In the genomic region with DNA sequence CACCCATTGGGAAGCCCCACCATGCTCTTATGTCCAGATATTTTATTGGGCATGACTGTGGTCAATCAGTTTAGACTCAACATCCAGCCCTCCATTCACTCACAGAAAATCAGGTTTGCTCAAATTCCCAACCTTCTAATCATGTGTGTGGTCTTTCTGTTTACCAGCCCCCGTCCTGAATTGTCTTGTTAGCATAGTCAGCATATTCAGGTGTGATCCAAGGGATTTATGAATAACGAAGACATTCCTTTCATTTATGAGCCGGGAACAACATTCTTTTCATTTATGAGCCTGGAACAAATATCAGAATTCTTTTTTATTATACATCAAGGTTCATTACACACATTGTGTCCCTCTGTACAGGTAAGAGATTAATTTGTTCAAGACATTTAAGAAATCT, we compare ENCODE assay signal across 34 cellular contexts.
"Had no signal": no experiment of that assay in that cellular context is flagged by ENCODE, and none has a peak within 500 bp of the region (broad histone marks: within the 10 kb centered on the region; RNA-seq: fewer than 3 reads in every experiment).

No MANE protein-coding gene starts in this region.

- H3K27me3 ChIP-seq: adrenal gland, ascending aorta, body of pancreas, brain microvascular endothelial cell, breast epithelium, cardiac muscle cell had no signal

- FAIRE-seq: astrocyte, bronchial epithelial cell had no signal

- DNase-seq: activated effector memory CD4-positive, alpha-beta T cell treated with anti-CD3 and anti-CD28 coated beads, Interleukin-2, amount 50 U/mL, for 16 hours; activated effector memory CD4-positive, alpha-beta T cell treated with Interleukin-2 at 50 U/mL for 16 hours; activated gamma-delta T cell; activated gamma-delta T cell treated with Interleukin-2 at 50 U/mL for 16 hours; activated naive CD4-positive, alpha-beta T cell; activated naive CD4-positive, alpha-beta T cell treated with anti-CD3 and anti-CD28 coated beads for 36 hours; activated naive CD4-positive, alpha-beta T cell treated with anti-CD3 and anti-CD28 coated beads, Interleukin-2, amount 10 ng/mL, durations not matched to agents 7 days and 5 days; activated naive CD4-positive, alpha-beta T cell treated with anti-CD3 and anti-CD28 coated beads, Interleukin-2, amount 50 U/mL, for 16 hours; activated naive CD4-positive, alpha-beta T cell treated with Interleukin-2 at 50 U/mL for 16 hours; activated naive CD8-positive, alpha-beta T cell treated with anti-CD3 and anti-CD28 coated beads for 36 hours; activated naive CD8-positive, alpha-beta T cell treated with anti-CD3 and anti-CD28 coated beads, Interleukin-2, amount 10 ng/mL, durations not matched to agents 7 days and 5 days; activated naive CD8-positive, alpha-beta T cell treated with anti-CD3 and anti-CD28 coated beads, Interleukin-2, amount 50 U/mL, for 24 hours; activated T-cell treated with anti-CD3 and anti-CD28 coated beads, Interleukin-2, amount 50 U/mL, for 1 hour; activated T-cell treated with anti-CD3 and anti-CD28 coated beads, Interleukin-2, amount 50 U/mL, for 24 hours; activated T-cell treated with anti-CD3 and anti-CD28 coated beads, Interleukin-2, amount 50 U/mL, for 4 hours; activated T-cell treated with anti-CD3 and anti-CD28 coated beads, Interleukin-2, amount 50 U/mL, for 48 hours; activated T-cell treated with anti-CD3 and anti-CD28 coated beads, Interleukin-2, amount 50 U/mL, for 72 hours; adrenal gland; amniotic stem cell; amygdala; anterior cingulate cortex; aorta; body of pancreas; brain microvascular endothelial cell; caudate nucleus; central memory CD4-positive, alpha-beta T cell; cerebellar nuclear complex had no signal

- H3K4me1 ChIP-seq: adrenal gland, ascending aorta, body of pancreas, breast epithelium had no signal

- H3K36me3 ChIP-seq: adrenal gland, ascending aorta, brain microvascular endothelial cell, breast epithelium, cardiac muscle cell had no signal

- H3K9me3 ChIP-seq: adrenal gland, ascending aorta, body of pancreas, breast epithelium had no signal

- H3K4me3 ChIP-seq: adrenal gland, ascending aorta, body of pancreas, breast epithelium, cardiac muscle cell had no signal

- H3K27ac ChIP-seq: adrenal gland, ascending aorta, body of pancreas, brain microvascular endothelial cell, breast epithelium, cardiac muscle cell had no signal

- ATAC-seq: activated naive CD4-positive, alpha-beta T cell treated with anti-CD3 and anti-CD28 coated beads, Interleukin-2, amount 50 U/mL, for 72 hours; activated naive CD8-positive, alpha-beta T cell treated with anti-CD3 and anti-CD28 coated beads, Interleukin-2, amount 50 U/mL, for 24 hours; activated T-cell treated with anti-CD3 and anti-CD28 coated beads, Interleukin-2, amount 50 U/mL, for 4 hours; activated T-cell treated with anti-CD3 and anti-CD28 coated beads, Interleukin-2, amount 50 U/mL, for 72 hours; activated T-helper 17 cell treated with anti-CD3 and anti-CD28 coated beads, Interleukin-2, amount 50 U/mL, for 72 hours; body of pancreas had no signal
